Comparison of ENCODE assay signal across 8 cellular contexts in the genomic region with DNA sequence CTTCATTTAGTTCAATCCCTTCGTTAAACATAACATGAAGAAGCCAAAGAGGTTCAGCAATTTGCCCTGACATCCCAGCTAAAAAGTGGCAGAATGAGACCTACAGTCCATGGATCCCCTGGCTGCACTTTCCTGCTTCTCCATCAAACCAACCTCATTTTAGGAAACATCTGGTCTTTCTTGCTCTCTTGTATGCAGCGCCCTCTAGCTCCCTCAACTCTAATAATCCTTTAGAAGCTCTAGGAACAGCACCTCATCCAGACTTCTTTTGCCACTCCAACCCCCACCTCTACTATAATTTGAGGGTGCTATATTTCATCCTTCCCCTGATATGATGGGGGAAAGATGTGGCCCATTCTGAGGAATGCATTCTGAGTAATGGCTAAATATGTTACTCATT. TPM values are rescaled to one million over a fixed set of nuclear protein-coding genes. Genes with fewer than 3 reads are reported as not detected.
DNase-seq lines count a peak whose midpoint lies in the region; ATAC-seq and TF ChIP-seq lines count a peak whose summit lies in the region.

No MANE protein-coding gene starts in this region.

- peak overlapping the region in 1 of 2 experiments; percentile 27; a peak in 1 of 4 replicates for H3K4me3 ChIP-seq in SK-N-SH (ENCODE audit: low read depth in 2 of 2, low read length in 1 of 2)

- no peak overlapping the region for H3K9ac ChIP-seq in SK-N-SH

- H3K4me1 ChIP-seq in SK-N-SH (ENCODE audit: control insufficient read depth in 1 of 2, insufficient read depth in 2 of 2, low read depth in 1 of 2, low read length in 1 of 2): peaks cover 0 to 17% of the 10 kb centered on the region in 2 experiments; a peak in 3 of 4 replicates

- H3K27me3 ChIP-seq in SK-N-SH (ENCODE audit: insufficient read depth): no peaks in the 10 kb centered on the region

- H3K36me3 ChIP-seq in SK-N-SH (replicated peaks in 1 of 2; ENCODE audit: control insufficient read depth in 1 of 2, insufficient read depth in 2 of 2, low read length in 1 of 2): peaks cover 7 to 15% of the 10 kb centered on the region in 2 experiments

- H3K9me2 ChIP-seq in SK-N-SH: no peaks in the 10 kb centered on the region

- H3K4me3 Mint-ChIP-seq in activated naive CD4-positive, alpha-beta T cell treated with anti-CD3 and anti-CD28 coated beads, Interleukin-2, amount 10 ng/mL, durations not matched to agents 7 days and 5 days: no peak overlapping the region

- H4K20me1 ChIP-seq in SK-N-SH (ENCODE audit: insufficient read depth): no peaks in the 10 kb centered on the region

- H3K27ac Mint-ChIP-seq in activated naive CD4-positive, alpha-beta T cell treated with anti-CD3 and anti-CD28 coated beads, Interleukin-2, amount 10 ng/mL, durations not matched to agents 7 days and 5 days: no peak overlapping the region

- ATAC-seq in HG03159 (IDR thresholded peaks at IDR 0.05; ENCODE audit: unreplicated experiment): peak; percentile 60
- no peak for ATAC-seq in HG02610 (IDR thresholded peaks at IDR 0.05; ENCODE audit: unreplicated experiment)

- H3K4me1 Mint-ChIP-seq in activated naive CD4-positive, alpha-beta T cell treated with anti-CD3 and anti-CD28 coated beads, Interleukin-2, amount 10 ng/mL, durations not matched to agents 7 days and 5 days: no peaks in the 10 kb centered on the region

- H2AFZ ChIP-seq in SK-N-SH (ENCODE audit: low read depth): no peak overlapping the region

- POLR2A ChIA-PET in SK-N-SH (lab: Yijun Ruan, JAX): no interaction called here

- H3F3A ChIP-seq in SK-N-SH (replicated peaks; ENCODE audit: insufficient read depth): peaks cover 14% of the 10 kb centered on the region

- DNase-seq in activated naive CD4-positive, alpha-beta T cell treated with anti-CD3 and anti-CD28 coated beads, Interleukin-2, amount 10 ng/mL, durations not matched to agents 7 days and 5 days: peak; percentile 26
- no peak for DNase-seq in activated naive CD4-positive, alpha-beta T cell treated with anti-CD3 and anti-CD28 coated beads, Interleukin-2, amount 50 U/mL, for 16 hours
- DNase-seq in SK-N-SH (peak; percentile 39), fibroblast of the conjunctiva (ENCODE audit: low read depth) (peak; percentile 61), renal cortical epithelial cell (ENCODE audit: low read depth) (peak; percentile 58), DMS153 treated with DMSO at 0.1 percent for 48 hours (lab: John Stamatoyannopoulos, UW; ENCODE audit: unreplicated experiment) (no peak)

- no peak overlapping the region for H3K4me2 ChIP-seq in SK-N-SH

- CTCF ChIA-PET in activated naive CD4-positive, alpha-beta T cell treated with anti-CD3 and anti-CD28 coated beads, Interleukin-2, amount 10 ng/mL, durations not matched to agents 7 days and 5 days (lab: Charles Lee): interaction anchor here (0.6 to 5.9 kb wide), 19 partner anchors 8 to 926 kb away, joined by 3 to 50 read pairs (median 6); partner anchors contain the start of gene LPXN
- CTCF ChIA-PET in SK-N-SH (lab: Yijun Ruan, JAX): interaction anchor here (0.5 to 4.1 kb wide), 17 partner anchors 10 to 163 kb away, joined by 3 to 33 read pairs (median 4); no protein-coding TSS in a partner anchor

- TF ChIP-seq RAD21 in SK-N-SH (IDR thresholded peaks at IDR 0.05; ENCODE audit: low read length): peak; percentile 60

- H3K36me3 Mint-ChIP-seq in activated naive CD4-positive, alpha-beta T cell treated with anti-CD3 and anti-CD28 coated beads, Interleukin-2, amount 10 ng/mL, durations not matched to agents 7 days and 5 days: peaks cover 9% of the 10 kb centered on the region

- no peaks in the 10 kb centered on the region for H3K79me2 ChIP-seq in SK-N-SH (ENCODE audit: insufficient read depth)

- 72% methylated on average over 2 of the region's 2 CpGs for WGBS in SK-N-SH (ENCODE audit: low lambda C conversion rate)

- H3K27ac ChIP-seq in SK-N-SH (ENCODE audit: low read depth in 2 of 2, low read length in 1 of 2): no peak overlapping the region

- H3K9me3 ChIP-seq in SK-N-SH: no peaks in the 10 kb centered on the region

- TF ChIP-seq CTCF in SK-N-SH (IDR thresholded peaks at IDR 0.05): peak; percentile 65

- H3K9me3 Mint-ChIP-seq in activated naive CD4-positive, alpha-beta T cell treated with anti-CD3 and anti-CD28 coated beads, Interleukin-2, amount 10 ng/mL, durations not matched to agents 7 days and 5 days: no peaks in the 10 kb centered on the region

- TF ChIP-seq EP300 in SK-N-SH (IDR thresholded peaks at IDR 0.05; ENCODE audit: borderline replicate concordance in 1 of 2, low read depth in 1 of 2, low read length in 1 of 2): no peak

- no peaks in the 10 kb centered on the region for H3K27me3 Mint-ChIP-seq in activated naive CD4-positive, alpha-beta T cell treated with anti-CD3 and anti-CD28 coated beads, Interleukin-2, amount 10 ng/mL, durations not matched to agents 7 days and 5 days

TF ChIP-seq in SK-N-SH, 30 proteins besides CTCF, POLR2A, EP300 and RAD21:
- TF ChIP-seq MXI1 (IDR thresholded peaks at IDR 0.05; ENCODE audit: low read depth, low read length): no peak
- no peak for TF ChIP-seq FOSL2 (IDR thresholded peaks at IDR 0.05; ENCODE audit: borderline replicate concordance, low read depth)
- no peak for TF ChIP-seq RFX5 (IDR thresholded peaks at IDR 0.05; ENCODE audit: low read length)
- TF ChIP-seq TAF1 (IDR thresholded peaks at IDR 0.05; ENCODE audit: borderline replicate concordance, low read depth, low read length): no peak
- 0 out of 2 replicates have a peak, but pooled peaks have one; percentile 33 for TF ChIP-seq POLR2AphosphoS5 (IDR thresholded peaks at IDR 0.05; ENCODE audit: low read depth, low read length)
- no peak for TF ChIP-seq NRF1 (IDR thresholded peaks at IDR 0.05; ENCODE audit: low read depth, low read length)
- no peak for TF ChIP-seq EZH2phosphoT487 (IDR thresholded peaks at IDR 0.05; ENCODE audit: borderline replicate concordance, low read depth)
- TF ChIP-seq SMC3 (IDR thresholded peaks at IDR 0.05; ENCODE audit: low read depth, low read length): peak; percentile 31

RNA-seq across cellular contexts. Expression of gene CNTF, which starts 7.4 kb away (rescaled TPM):
- 0.87 and 1.4 TPM in 2 replicates for polyA plus RNA-seq in SK-N-SH (2012; rRNA removed)
- polyA plus RNA-seq in SK-N-SH (2012; cell fraction: cytosol; rRNA removed): 0.66 and 0.67 TPM in 2 replicates
- 1.2 and 3.4 TPM in 2 replicates for polyA plus RNA-seq in SK-N-SH (2012; cell fraction: nucleus; rRNA removed)
- total RNA-seq in renal cortical epithelial cell: 0.35 and 1.6 TPM in 2 replicates

RNA-seq across cellular contexts. Expression of gene ZFP91, which starts 51.0 kb away (rescaled TPM):
- 12.2 and 15.7 TPM in 2 replicates for polyA plus RNA-seq in SK-N-SH (2012; rRNA removed)
- polyA plus RNA-seq in SK-N-SH (2012; cell fraction: cytosol; rRNA removed): 17.3 and 21.2 TPM in 2 replicates
- polyA plus RNA-seq in SK-N-SH (2012; cell fraction: nucleus; rRNA removed): 9.7 and 15.8 TPM in 2 replicates
- total RNA-seq in renal cortical epithelial cell: 42.1 and 56.1 TPM in 2 replicates

RNA-seq across cellular contexts. Expression of gene LPXN, which starts 54.2 kb away (rescaled TPM):
- polyA plus RNA-seq in SK-N-SH (2012; rRNA removed): 4.4 and 6.6 TPM in 2 replicates
- 4.4 and 4.6 TPM in 2 replicates for polyA plus RNA-seq in SK-N-SH (2012; cell fraction: cytosol; rRNA removed)
- 10.1 and 14.1 TPM in 2 replicates for polyA plus RNA-seq in SK-N-SH (2012; cell fraction: nucleus; rRNA removed)
- 4.1 and 14.1 TPM in 2 replicates for total RNA-seq in renal cortical epithelial cell

Comparison
In these comparisons a context has a peak if more than half of its experiments do, and no peak if none do; other contexts are left out.
1. DNase-seq: peak in activated naive CD4-positive, alpha-beta T cell treated with anti-CD3 and anti-CD28 coated beads, Interleukin-2, amount 10 ng/mL, durations not matched to agents 7 days and 5 days (single experiment), SK-N-SH (single experiment), fibroblast of the conjunctiva (single experiment) and renal cortical epithelial cell (single experiment); none in activated naive CD4-positive, alpha-beta T cell treated with anti-CD3 and anti-CD28 coated beads, Interleukin-2, amount 50 U/mL, for 16 hours (single experiment) and DMS153 treated with DMSO at 0.1 percent for 48 hours (single experiment).